Comparison of ENCODE assay signal across 8 cellular contexts in genomic region chr13:114142640-114143490, GRCh38. TPM values are rescaled to one million over a fixed set of nuclear protein-coding genes. Genes with fewer than 3 reads are reported as not detected.
DNase-seq lines count a peak whose midpoint lies in the region; ATAC-seq lines count a peak whose summit lies in the region.

No MANE protein-coding gene starts in this region.

- no peak overlapping the region for H3K27ac Mint-ChIP-seq in T-cell

- peaks cover 2 to 31% (median 31%) of the 10 kb centered on the region in 3 donors for H3K4me1 Mint-ChIP-seq in T-cell

- POLR2A ChIA-PET in T-cell (lab: Charles Lee), result interaction anchor here in 1 of 2 donors (0.7 to 0.8 kb wide), 2 partner anchors 32 to 80 kb away, joined by 3 to 4 read pairs; no protein-coding TSS in a partner anchor

- H3K36me3 Mint-ChIP-seq in T-cell, result peaks cover 4% of the 10 kb centered on the region

- peak; percentile 69 to 76 (median 74) for ATAC-seq in T-cell (replicated peaks in 1 of 4)
- ATAC-seq in HG02588 (IDR thresholded peaks at IDR 0.05; ENCODE audit: unreplicated experiment), result no peak
- no peak for ATAC-seq in HG03175 (IDR thresholded peaks at IDR 0.05; ENCODE audit: unreplicated experiment)

- no peak overlapping the region for H3K4me3 Mint-ChIP-seq in T-cell

- no peaks in the 10 kb centered on the region for H3K27me3 Mint-ChIP-seq in T-cell

- CTCF ChIA-PET in T-cell (lab: Charles Lee), result interaction anchor here (0.9 to 1.1 kb wide), 3 partner anchors 13 to 32 kb away, joined by 3 to 6 read pairs (median 3); no protein-coding TSS in a partner anchor

- DNase-seq in NCI-H1092 treated with DMSO at 0.1 percent for 48 hours (lab: John Stamatoyannopoulos, UW) (peak; percentile 77), T-cell (peak; percentile 72 to 94 (median 83)), NCI-H1436 treated with DMSO at 0.1 percent for 48 hours (lab: John Stamatoyannopoulos, UW) (no peak), EL (no peak)
- peak; percentile 91 for DNase-seq in central memory CD4-positive, alpha-beta T cell
- DNase-seq in stimulated activated CD4-positive, alpha-beta T cell treated with anti-CD3 and anti-CD28 coated beads, Interleukin-1b, Interleukin-23, amount 100 ng/mL, for 48 hours, result peak; percentile 52

- H3K9me3 Mint-ChIP-seq in T-cell, result no peaks in the 10 kb centered on the region

RNA-seq across cellular contexts. Expression of gene RASA3, which starts 10.4 kb away (rescaled TPM):
- 100 to 1,000 TPM; 223 to 267 (median 238) TPM for total RNA-seq in T-cell

RNA-seq across cellular contexts. Expression of gene CFAP97D2, which starts 36.2 kb away (rescaled TPM):
- total RNA-seq in T-cell, result 1 to 10 TPM in 3 of 5 donors, under 1 TPM in 2; 0.92 to 4.5 (median 2.6) TPM

Comparison
In these comparisons a context has a peak if more than half of its experiments do, and no peak if none do; other contexts are left out.
1. DNase-seq: peak in NCI-H1092 treated with DMSO at 0.1 percent for 48 hours (single experiment), T-cell (34 of 34), central memory CD4-positive, alpha-beta T cell (single experiment) and stimulated activated CD4-positive, alpha-beta T cell treated with anti-CD3 and anti-CD28 coated beads, Interleukin-1b, Interleukin-23, amount 100 ng/mL, for 48 hours (single experiment); none in NCI-H1436 treated with DMSO at 0.1 percent for 48 hours (single experiment) and EL (single experiment).
2. ATAC-seq: peak in T-cell (4 of 4); none in HG02588 (single experiment) and HG03175 (single experiment).